Comparison of ENCODE assay signal across 38 cellular contexts in genomic region chr2:211138551-211138950, GRCh38.
"Had no signal": no experiment of that assay in that cellular context is flagged by ENCODE, and none has a peak within 500 bp of the region (broad histone marks: within the 10 kb centered on the region; RNA-seq: fewer than 3 reads in every experiment).

No MANE protein-coding gene starts in this region.

- ATAC-seq: activated naive CD4-positive, alpha-beta T cell treated with anti-CD3 and anti-CD28 coated beads, Interleukin-2, amount 50 U/mL, for 72 hours; activated naive CD8-positive, alpha-beta T cell treated with anti-CD3 and anti-CD28 coated beads, Interleukin-2, amount 50 U/mL, for 24 hours; activated T-cell treated with anti-CD3 and anti-CD28 coated beads, Interleukin-2, amount 50 U/mL, for 4 hours; activated T-cell treated with anti-CD3 and anti-CD28 coated beads, Interleukin-2, amount 50 U/mL, for 72 hours; activated T-helper 17 cell treated with anti-CD3 and anti-CD28 coated beads, Interleukin-2, amount 50 U/mL, for 72 hours; body of pancreas had no signal

- H3K36me3 ChIP-seq: adrenal gland, ascending aorta, brain microvascular endothelial cell, breast epithelium, cardiac muscle cell had no signal

- DNase-seq: activated effector memory CD4-positive, alpha-beta T cell treated with anti-CD3 and anti-CD28 coated beads, Interleukin-2, amount 50 U/mL, for 16 hours; activated effector memory CD4-positive, alpha-beta T cell treated with Interleukin-2 at 50 U/mL for 16 hours; activated gamma-delta T cell; activated gamma-delta T cell treated with Interleukin-2 at 50 U/mL for 16 hours; activated naive CD4-positive, alpha-beta T cell; activated naive CD4-positive, alpha-beta T cell treated with anti-CD3 and anti-CD28 coated beads for 36 hours; activated naive CD4-positive, alpha-beta T cell treated with anti-CD3 and anti-CD28 coated beads, Interleukin-2, amount 10 ng/mL, durations not matched to agents 7 days and 5 days; activated naive CD4-positive, alpha-beta T cell treated with anti-CD3 and anti-CD28 coated beads, Interleukin-2, amount 50 U/mL, for 16 hours; activated naive CD4-positive, alpha-beta T cell treated with Interleukin-2 at 50 U/mL for 16 hours; activated naive CD8-positive, alpha-beta T cell treated with anti-CD3 and anti-CD28 coated beads for 36 hours; activated naive CD8-positive, alpha-beta T cell treated with anti-CD3 and anti-CD28 coated beads, Interleukin-2, amount 10 ng/mL, durations not matched to agents 7 days and 5 days; activated naive CD8-positive, alpha-beta T cell treated with anti-CD3 and anti-CD28 coated beads, Interleukin-2, amount 50 U/mL, for 24 hours; activated T-cell treated with anti-CD3 and anti-CD28 coated beads, Interleukin-2, amount 50 U/mL, for 24 hours; activated T-cell treated with anti-CD3 and anti-CD28 coated beads, Interleukin-2, amount 50 U/mL, for 4 hours; activated T-cell treated with anti-CD3 and anti-CD28 coated beads, Interleukin-2, amount 50 U/mL, for 48 hours; activated T-cell treated with anti-CD3 and anti-CD28 coated beads, Interleukin-2, amount 50 U/mL, for 72 hours; adrenal gland; amniotic stem cell; amygdala; anterior cingulate cortex; body of pancreas; brain microvascular endothelial cell; caudate nucleus; central memory CD4-positive, alpha-beta T cell; cerebellar nuclear complex had no signal

- FAIRE-seq: astrocyte, colon had no signal

- H3K4me1 Mint-ChIP-seq: activated naive CD4-positive, alpha-beta T cell treated with anti-CD3 and anti-CD28 coated beads, Interleukin-2, amount 10 ng/mL, durations not matched to agents 7 days and 5 days; activated naive CD4-positive, alpha-beta T cell treated with anti-CD3 and anti-CD28 coated beads, Interleukin-2, amount 50 U/mL, for 24 hours; activated naive CD8-positive, alpha-beta T cell treated with anti-CD3 and anti-CD28 coated beads for 36 hours; activated naive CD8-positive, alpha-beta T cell treated with anti-CD3 and anti-CD28 coated beads, Interleukin-2, amount 10 ng/mL, durations not matched to agents 7 days and 5 days; activated naive CD8-positive, alpha-beta T cell treated with anti-CD3 and anti-CD28 coated beads, Interleukin-2, amount 50 U/mL, for 24 hours; activated T-helper 17 cell treated with anti-CD3 and anti-CD28 coated beads, Interleukin-2, amount 50 U/mL, for 72 hours; brain; central memory CD8-positive, alpha-beta T cell had no signal

- H3K27me3 Mint-ChIP-seq: activated naive CD4-positive, alpha-beta T cell treated with anti-CD3 and anti-CD28 coated beads, Interleukin-2, amount 10 ng/mL, durations not matched to agents 7 days and 5 days; activated naive CD4-positive, alpha-beta T cell treated with anti-CD3 and anti-CD28 coated beads, Interleukin-2, amount 50 U/mL, for 24 hours; activated naive CD8-positive, alpha-beta T cell; activated naive CD8-positive, alpha-beta T cell treated with anti-CD3 and anti-CD28 coated beads for 36 hours; activated naive CD8-positive, alpha-beta T cell treated with anti-CD3 and anti-CD28 coated beads, Interleukin-2, amount 10 ng/mL, durations not matched to agents 7 days and 5 days; activated naive CD8-positive, alpha-beta T cell treated with anti-CD3 and anti-CD28 coated beads, Interleukin-2, amount 50 U/mL, for 24 hours; activated T-cell treated with anti-CD3 and anti-CD28 coated beads, Interleukin-2, amount 50 U/mL, for 24 hours; activated T-helper 17 cell treated with anti-CD3 and anti-CD28 coated beads, Interleukin-2, amount 50 U/mL, for 72 hours; brain; central memory CD8-positive, alpha-beta T cell had no signal

- H3K9me3 Mint-ChIP-seq: activated naive CD4-positive, alpha-beta T cell treated with anti-CD3 and anti-CD28 coated beads for 36 hours; activated naive CD4-positive, alpha-beta T cell treated with anti-CD3 and anti-CD28 coated beads, Interleukin-2, amount 10 ng/mL, durations not matched to agents 7 days and 5 days; activated naive CD4-positive, alpha-beta T cell treated with anti-CD3 and anti-CD28 coated beads, Interleukin-2, amount 50 U/mL, for 24 hours; activated naive CD8-positive, alpha-beta T cell treated with anti-CD3 and anti-CD28 coated beads for 36 hours; activated T-helper 1 cell treated with anti-CD3 and anti-CD28 coated beads, Interleukin-12 subunit alpha, Interleukin-12 subunit beta, Interleukin-2, Interleukin-4 antibody, amounts not matched to agents 30 ng/mL and 10 ng/mL and 1 ng/mL, durations not matched to agents 14 hours and 24 hours and 36 hours; activated T-helper 2 cell treated with anti-CD3 and anti-CD28 coated beads, Interferon-gamma antibody, Interleukin-2, Interleukin-4, amounts not matched to agents 10 μg/mL and 5 μg/mL and 100 μg/mL, durations not matched to agents 14 hours and 24 hours and 36 hours had no signal

- H3K27ac Mint-ChIP-seq: activated naive CD4-positive, alpha-beta T cell treated with anti-CD3 and anti-CD28 coated beads for 36 hours; activated naive CD4-positive, alpha-beta T cell treated with anti-CD3 and anti-CD28 coated beads, Interleukin-2, amount 10 ng/mL, durations not matched to agents 7 days and 5 days; activated naive CD4-positive, alpha-beta T cell treated with anti-CD3 and anti-CD28 coated beads, Interleukin-2, amount 50 U/mL, for 24 hours; activated naive CD4-positive, alpha-beta T cell treated with anti-CD3 and anti-CD28 coated beads, Interleukin-2, amount 50 U/mL, for 72 hours; activated naive CD8-positive, alpha-beta T cell; activated naive CD8-positive, alpha-beta T cell treated with anti-CD3 and anti-CD28 coated beads for 36 hours; activated naive CD8-positive, alpha-beta T cell treated with anti-CD3 and anti-CD28 coated beads, Interleukin-2, amount 10 ng/mL, durations not matched to agents 7 days and 5 days; activated naive CD8-positive, alpha-beta T cell treated with anti-CD3 and anti-CD28 coated beads, Interleukin-2, amount 50 U/mL, for 24 hours; activated T-cell treated with anti-CD3 and anti-CD28 coated beads, Interleukin-2, amount 50 U/mL, for 24 hours; activated T-cell treated with anti-CD3 and anti-CD28 coated beads, Interleukin-2, amount 50 U/mL, for 72 hours; activated T-helper 1 cell treated with anti-CD3 and anti-CD28 coated beads, Interleukin-12 subunit alpha, Interleukin-12 subunit beta, Interleukin-2, Interleukin-4 antibody, amounts not matched to agents 30 ng/mL and 10 ng/mL and 1 ng/mL, durations not matched to agents 14 hours and 24 hours and 36 hours; activated T-helper 17 cell treated with anti-CD3 and anti-CD28 coated beads, Interleukin-2, amount 50 U/mL, for 72 hours; activated T-helper 2 cell treated with anti-CD3 and anti-CD28 coated beads, Interferon-gamma antibody, Interleukin-2, Interleukin-4, amounts not matched to agents 10 μg/mL and 5 μg/mL and 100 μg/mL, durations not matched to agents 14 hours and 24 hours and 36 hours; brain had no signal

- H3K9me3 ChIP-seq: adrenal gland, ascending aorta, body of pancreas, breast epithelium had no signal

- H3K4me3 Mint-ChIP-seq: activated naive CD4-positive, alpha-beta T cell treated with anti-CD3 and anti-CD28 coated beads for 36 hours; activated naive CD4-positive, alpha-beta T cell treated with anti-CD3 and anti-CD28 coated beads, Interleukin-2, amount 10 ng/mL, durations not matched to agents 7 days and 5 days; activated naive CD4-positive, alpha-beta T cell treated with anti-CD3 and anti-CD28 coated beads, Interleukin-2, amount 50 U/mL, for 24 hours; activated naive CD8-positive, alpha-beta T cell; activated naive CD8-positive, alpha-beta T cell treated with anti-CD3 and anti-CD28 coated beads for 36 hours; activated naive CD8-positive, alpha-beta T cell treated with anti-CD3 and anti-CD28 coated beads, Interleukin-2, amount 10 ng/mL, durations not matched to agents 7 days and 5 days; activated naive CD8-positive, alpha-beta T cell treated with anti-CD3 and anti-CD28 coated beads, Interleukin-2, amount 50 U/mL, for 24 hours; activated T-cell treated with anti-CD3 and anti-CD28 coated beads, Interleukin-2, amount 50 U/mL, for 24 hours; activated T-cell treated with anti-CD3 and anti-CD28 coated beads, Interleukin-2, amount 50 U/mL, for 4 hours; activated T-cell treated with anti-CD3 and anti-CD28 coated beads, Interleukin-2, amount 50 U/mL, for 72 hours; activated T-helper 1 cell treated with anti-CD3 and anti-CD28 coated beads, Interleukin-12 subunit alpha, Interleukin-12 subunit beta, Interleukin-2, Interleukin-4 antibody, amounts not matched to agents 30 ng/mL and 10 ng/mL and 1 ng/mL, durations not matched to agents 14 hours and 24 hours and 36 hours; activated T-helper 17 cell treated with anti-CD3 and anti-CD28 coated beads, Interleukin-2, amount 50 U/mL, for 72 hours; brain; central memory CD8-positive, alpha-beta T cell had no signal

- H3K27ac ChIP-seq: adrenal gland, ascending aorta, body of pancreas, brain microvascular endothelial cell, breast epithelium, cardiac muscle cell had no signal

- H3K36me3 Mint-ChIP-seq: activated naive CD4-positive, alpha-beta T cell treated with anti-CD3 and anti-CD28 coated beads, Interleukin-2, amount 10 ng/mL, durations not matched to agents 7 days and 5 days; activated naive CD4-positive, alpha-beta T cell treated with anti-CD3 and anti-CD28 coated beads, Interleukin-2, amount 50 U/mL, for 24 hours; activated naive CD4-positive, alpha-beta T cell treated with anti-CD3 and anti-CD28 coated beads, Interleukin-2, amount 50 U/mL, for 72 hours; activated naive CD8-positive, alpha-beta T cell; activated naive CD8-positive, alpha-beta T cell treated with anti-CD3 and anti-CD28 coated beads for 36 hours; activated naive CD8-positive, alpha-beta T cell treated with anti-CD3 and anti-CD28 coated beads, Interleukin-2, amount 10 ng/mL, durations not matched to agents 7 days and 5 days; brain had no signal

- H3K4me1 ChIP-seq: ascending aorta, body of pancreas, breast epithelium had no signal

- H3K27me3 ChIP-seq: adrenal gland, ascending aorta, body of pancreas, brain microvascular endothelial cell, breast epithelium, cardiac muscle cell had no signal

- H3K4me3 ChIP-seq: adrenal gland, ascending aorta, body of pancreas, breast epithelium, cardiac muscle cell had no signal
